ENCODE assay signal across 9 cellular contexts in genomic region chr4:133150643-133151300, GRCh38.
DNase-seq lines count a peak whose midpoint lies in the region.
"Had no signal": no experiment of that assay in that cellular context is flagged by ENCODE, and none has a peak within 500 bp of the region (broad histone marks: within the 10 kb centered on the region; RNA-seq: fewer than 3 reads in every experiment).

No MANE protein-coding gene starts in this region.

- H3K4me1 ChIP-seq in iPS-18a (ENCODE audit: control insufficient read depth, low read depth, low read length), result peaks cover 27% of the 10 kb centered on the region
- peaks cover 7 to 71% (median 69%) of the 10 kb centered on the region in 5 donors for H3K4me1 ChIP-seq in subcutaneous abdominal adipose tissue (ENCODE audit: control insufficient read depth in 5 of 5, insufficient read depth in 5 of 5, low read length in 5 of 5)

- H3K4me3 ChIP-seq in iPS-18a (ENCODE audit: low read length) (peak overlapping the region; percentile 73), subcutaneous abdominal adipose tissue (ENCODE audit: low read depth in 1 of 5, low read length in 5 of 5) (peak overlapping the region; percentile 29 to 76 (median 38))

- H3K27me3 ChIP-seq in iPS-18a (ENCODE audit: control insufficient read depth, insufficient read depth, low read length) (peaks cover 82% of the 10 kb centered on the region), subcutaneous abdominal adipose tissue (ENCODE audit: control insufficient read depth in 5 of 5, insufficient read depth in 4 of 5, low read length in 5 of 5) (peaks cover 40 to 63% (median 42%) of the 10 kb centered on the region in 5 donors)

- H3K36me3 ChIP-seq in iPS-18a (ENCODE audit: control insufficient read depth, low read depth, low read length) (no peaks in the 10 kb centered on the region), subcutaneous abdominal adipose tissue (ENCODE audit: control insufficient read depth in 5 of 5, insufficient read depth in 5 of 5, low read length in 5 of 5) (no peaks in the 10 kb centered on the region)
- H3K36me3 ChIP-seq: Peyer's patch had no signal

- DNase-seq in NCI-H2107 (lab: John Stamatoyannopoulos, UW), result peak; percentile 39
- DNase-seq in NCI-H2107 treated with DMSO at 0.1 percent for 48 hours (lab: John Stamatoyannopoulos, UW; ENCODE audit: unreplicated experiment), result no peak
- peak in 45 of 56 donors; percentile 17 to 79 (median 54) for DNase-seq in amygdala (lab: John Stamatoyannopoulos, UW)
- no peak for DNase-seq in NCI-H1048 (lab: John Stamatoyannopoulos, UW)
- no peak for DNase-seq in OCI-M2 (lab: John Stamatoyannopoulos, UW; ENCODE audit: unreplicated experiment)
- DNase-seq in NCI-H1105 (lab: John Stamatoyannopoulos, UW), result no peak
- DNase-seq: Peyer's patch had no signal

- H3K9ac ChIP-seq in iPS-18a (ENCODE audit: low read length), result no peak overlapping the region
- H3K9ac ChIP-seq in subcutaneous abdominal adipose tissue (ENCODE audit: low read length in 5 of 5), result no peak overlapping the region

- H3K27ac ChIP-seq in iPS-18a (ENCODE audit: low read length) (no peak overlapping the region), subcutaneous abdominal adipose tissue (ENCODE audit: low read depth, low read length) (no peak overlapping the region)
- H3K27ac ChIP-seq: Peyer's patch had no signal

- no peaks in the 10 kb centered on the region for H3K9me3 ChIP-seq in iPS-18a (ENCODE audit: control insufficient read depth, low read depth, low read length)
- peaks cover 0 to 2% (median 0%) of the 10 kb centered on the region in 5 donors for H3K9me3 ChIP-seq in subcutaneous abdominal adipose tissue (ENCODE audit: control insufficient read depth in 5 of 5, low read length in 5 of 5)

Comparison
In these comparisons a context has a peak if more than half of its experiments do, and no peak if none do; other contexts are left out.
1. DNase-seq: peak in NCI-H2107 (single experiment) and amygdala (45 of 56); none in NCI-H2107 treated with DMSO at 0.1 percent for 48 hours (single experiment), NCI-H1048 (single experiment), OCI-M2 (single experiment) and NCI-H1105 (single experiment).